16 cellular contexts compared by ENCODE assay signal in genomic region chr7:95598511-95598910, GRCh38. TPM values are rescaled to one million over a fixed set of nuclear protein-coding genes. Genes with fewer than 3 reads are reported as not detected.
"Had no signal": no experiment of that assay in that cellular context is flagged by ENCODE, and none has a peak within 500 bp of the region (broad histone marks: within the 10 kb centered on the region; RNA-seq: fewer than 3 reads in every experiment).

No MANE protein-coding gene starts in this region.

- H3K27me3 ChIP-seq: tibial artery had no signal

- H3K27ac Mint-ChIP-seq: activated T-helper 17 cell treated with anti-CD3 and anti-CD28 coated beads, Interleukin-2, amount 50 U/mL, for 72 hours; stimulated activated effector memory CD8-positive, alpha-beta T cell treated with anti-CD3 and anti-CD28 coated beads, Interleukin-12 subunit alpha, Interleukin-12 subunit beta, amount 100 ng/mL, for 72 hours had no signal

- ATAC-seq: activated T-helper 17 cell treated with anti-CD3 and anti-CD28 coated beads, Interleukin-2, amount 50 U/mL, for 72 hours; left lobe of liver; natural killer cell; sciatic nerve; SK-N-SH treated with all-trans-retinoic acid at 6 μM for 48 hours; stimulated activated effector memory CD8-positive, alpha-beta T cell treated with anti-CD3 and anti-CD28 coated beads, Interleukin-12 subunit alpha, Interleukin-12 subunit beta, amount 100 ng/mL, for 72 hours had no signal

- H3K36me3 ChIP-seq: cardiac muscle cell had no signal

- H3K4me1 Mint-ChIP-seq: activated T-helper 17 cell treated with anti-CD3 and anti-CD28 coated beads, Interleukin-2, amount 50 U/mL, for 72 hours; stimulated activated effector memory CD8-positive, alpha-beta T cell treated with anti-CD3 and anti-CD28 coated beads, Interleukin-12 subunit alpha, Interleukin-12 subunit beta, amount 100 ng/mL, for 72 hours had no signal

- H3K4me3 Mint-ChIP-seq: activated T-helper 17 cell treated with anti-CD3 and anti-CD28 coated beads, Interleukin-2, amount 50 U/mL, for 72 hours; stimulated activated effector memory CD8-positive, alpha-beta T cell treated with anti-CD3 and anti-CD28 coated beads, Interleukin-12 subunit alpha, Interleukin-12 subunit beta, amount 100 ng/mL, for 72 hours had no signal

- H3K27ac ChIP-seq: cardiac muscle cell, tibial artery had no signal

- DNase-seq: activated CD4-positive, CD25-positive, alpha-beta regulatory T cell treated with anti-CD3 and anti-CD28 coated beads, Interleukin-2, amount 50 U/mL, for 72 hours; activated naive CD4-positive, alpha-beta T cell treated with Interleukin-2 at 50 U/mL for 16 hours; foreskin melanocyte; mesenchymal stem cell; natural killer cell; stimulated activated CD4-positive, alpha-beta T cell treated with anti-CD3 and anti-CD28 coated beads, Interleukin-12 subunit alpha, Interleukin-12 subunit beta, amount 100 ng/mL, for 4 hours; stimulated activated CD4-positive, alpha-beta T cell treated with anti-CD3 and anti-CD28 coated beads, Interleukin-2, amount 100 ng/mL, for 24 hours; T-helper 1 cell; T1000; tibial artery had no signal

- H3K9me3 Mint-ChIP-seq: activated T-helper 17 cell treated with anti-CD3 and anti-CD28 coated beads, Interleukin-2, amount 50 U/mL, for 72 hours; natural killer cell had no signal

- H3K9me3 ChIP-seq: tibial artery had no signal

- H3K4me3 ChIP-seq: cardiac muscle cell, tibial artery had no signal

RNA-seq across cellular contexts. Expression of gene PDK4, which starts 2.2 kb away (rescaled TPM):
- total RNA-seq: activated T-helper 17 cell treated with anti-CD3 and anti-CD28 coated beads, Interleukin-2, amount 50 U/mL, for 72 hours had no signal
